Comparison of ENCODE assay signal across 16 cellular contexts in genomic region chr10:91541481-91541880, GRCh38.
DNase-seq lines count a peak whose midpoint lies in the region; ATAC-seq and TF ChIP-seq lines count a peak whose summit lies in the region.
"Had no signal": no experiment of that assay in that cellular context is flagged by ENCODE, and none has a peak within 500 bp of the region (broad histone marks: within the 10 kb centered on the region; RNA-seq: fewer than 3 reads in every experiment).

No MANE protein-coding gene starts in this region.

- H3K4me1 ChIP-seq in heart right ventricle (peaks cover 0 to 23% (median 6%) of the 10 kb centered on the region in 9 donors), foreskin keratinocyte (peaks cover 4% of the 10 kb centered on the region)
- H3K4me1 ChIP-seq: A549, psoas muscle had no signal

- ATAC-seq in heart right ventricle (peak in 5 of 8 donors; percentile 14 to 58 (median 37)), foreskin keratinocyte (no peak), GM18909 (IDR thresholded peaks at IDR 0.05; ENCODE audit: poor library complexity, unreplicated experiment) (no peak), HG03432 (IDR thresholded peaks at IDR 0.05; ENCODE audit: unreplicated experiment) (no peak)
- ATAC-seq: A549 had no signal

- peaks cover 0 to 9% (median 0%) of the 10 kb centered on the region in 11 donors for H3K9me3 ChIP-seq in heart right ventricle
- H3K9me3 ChIP-seq: psoas muscle had no signal

- intact Hi-C loops in heart right ventricle (cut with DNase I), result loop anchor here in 3 of 10 donors (10.0 kb wide), 4 partner anchors 47 to 247 kb away; no protein-coding TSS in a partner anchor
- intact Hi-C loops in cardiac septum (cut with DNase I), result loop anchor here (5.0 kb wide), 1 partner anchor 44 kb away; no protein-coding TSS in a partner anchor

- in situ Hi-C loops in astrocyte of the spinal cord (cut with HindIII; ENCODE audit: low sequenced_read_pairs), result no loop called here

- no peak overlapping the region for H3K4me3 ChIP-seq in heart right ventricle
- H3K4me3 ChIP-seq in astrocyte of the spinal cord (ENCODE audit: low read depth, low read length), result no peak overlapping the region
- H3K4me3 ChIP-seq: A549, psoas muscle had no signal

- WGBS in heart right ventricle, 2 donors, result 34 to 54% methylated on average over 6 of the region's 6 CpGs

- H3K27me3 ChIP-seq in heart right ventricle (no peaks in the 10 kb centered on the region), foreskin keratinocyte (no peaks in the 10 kb centered on the region)

- no peaks in the 10 kb centered on the region for H3K36me3 ChIP-seq in heart right ventricle

- TF ChIP-seq CTCF in heart right ventricle (IDR thresholded peaks at IDR 0.05), result no peak
- no peak for TF ChIP-seq CTCF in astrocyte of the spinal cord (IDR thresholded peaks at IDR 0.05; ENCODE audit: low read depth, low read length)
- no peak for TF ChIP-seq CTCF in foreskin keratinocyte (conservative IDR thresholded peaks at IDR 0.05)

- DNase-seq in heart right ventricle (no peak), cardiac septum (ENCODE audit: low spot score) (no peak), astrocyte of the spinal cord (ENCODE audit: low read depth, low spot score) (peak; percentile 45), foreskin keratinocyte (no peak), iPS-NIHi11 (ENCODE audit: low spot score) (no peak)
- no peak for DNase-seq in activated effector memory CD4-positive, alpha-beta T cell treated with anti-CD3 and anti-CD28 coated beads, Interleukin-2, amount 50 U/mL, for 16 hours
- DNase-seq: activated CD4-positive, alpha-beta T cell treated with anti-CD3 and anti-CD28 coated beads for 1 hour; activated CD8-positive, alpha-beta memory T cell treated with anti-CD3 and anti-CD28 coated beads, Interleukin-2, amount 50 U/mL, for 4 hours; activated naive CD4-positive, alpha-beta T cell treated with anti-CD3 and anti-CD28 coated beads, Interleukin-2, amount 50 U/mL, for 16 hours; NCI-H187; NCI-H748 treated with DMSO at 0.1 percent for 48 hours; psoas muscle had no signal

- H3K27ac ChIP-seq in heart right ventricle (no peak overlapping the region), foreskin keratinocyte (peak overlapping the region; percentile 28)
- H3K27ac ChIP-seq: A549, psoas muscle, RWPE1 had no signal

Comparison
In these comparisons a context has a peak if more than half of its experiments do, and no peak if none do; other contexts are left out.
1. ATAC-seq: peak in heart right ventricle (5 of 8); none in foreskin keratinocyte (single experiment), GM18909 (single experiment) and HG03432 (single experiment).